8 cellular contexts compared by ENCODE assay signal in genomic region chr1:206557636-206558473, GRCh38. TPM values are rescaled to one million over a fixed set of nuclear protein-coding genes. Genes with fewer than 3 reads are reported as not detected.
A peak's percentile ranks its signal among the peaks of the same experiment; 100 is the strongest.
DNase-seq lines count a peak whose midpoint lies in the region; ATAC-seq and TF ChIP-seq lines count a peak whose summit lies in the region.

No MANE protein-coding gene starts in this region.

- peak overlapping the region; percentile 71 for H2AFZ ChIP-seq in PC-3 (ENCODE audit: low read length)

- H3K27me3 Mint-ChIP-seq in activated CD4-positive, alpha-beta T cell treated with anti-CD3 and anti-CD28 coated beads, Interleukin-2, amount 10 ng/mL, durations not matched to agents 24 days and 14 days, result no peaks in the 10 kb centered on the region

- POLR2A ChIA-PET in PC-3 (lab: Charles Lee; ENCODE audit: unreplicated experiment), result interaction anchor here (0.6 kb wide), 1 partner anchor 21 kb away, joined by 3 read pairs; no protein-coding TSS in a partner anchor

- H3K4me1 Mint-ChIP-seq in activated CD4-positive, alpha-beta T cell treated with anti-CD3 and anti-CD28 coated beads, Interleukin-2, amount 10 ng/mL, durations not matched to agents 24 days and 14 days, result peaks cover 70% of the 10 kb centered on the region

- H3K27ac Mint-ChIP-seq in activated CD4-positive, alpha-beta T cell treated with anti-CD3 and anti-CD28 coated beads, Interleukin-2, amount 10 ng/mL, durations not matched to agents 24 days and 14 days, result peak overlapping the region; percentile 93

- TSS peak; percentile 54 for BruUV-seq in PC-3 (replicated peaks; lab: Mats Ljungman, UMichigan)

- peaks cover 28% of the 10 kb centered on the region for H3K4me1 ChIP-seq in PC-3 (ENCODE audit: insufficient read depth, low read length)
- peaks cover 60% of the 10 kb centered on the region for H3K4me1 ChIP-seq in mucosa of stomach (ENCODE audit: control insufficient read depth, insufficient read depth, low read length)

- peak; percentile 80 for DNase-seq in activated CD4-positive, alpha-beta T cell treated with anti-CD3 and anti-CD28 coated beads, Interleukin-2, amount 10 ng/mL, durations not matched to agents 24 days and 14 days
- DNase-seq in activated CD4-positive, alpha-beta T cell treated with anti-CD3 and anti-CD28 coated beads, Interleukin-2, amount 50 U/mL, for 4 hours, result no peak
- DNase-seq in PC-3 (peak; percentile 61), cerebellar cortex (ENCODE audit: low spot score) (peak; percentile 33)

- CTCF ChIA-PET in PC-3 (lab: Charles Lee), result no interaction called here

- no peaks in the 10 kb centered on the region for H3K9me3 ChIP-seq in PC-3 (ENCODE audit: low read length)
- no peaks in the 10 kb centered on the region for H3K9me3 ChIP-seq in mucosa of stomach (ENCODE audit: control insufficient read depth, low read length)

- H3K27me3 ChIP-seq in PC-3 (ENCODE audit: low read length), result no peaks in the 10 kb centered on the region
- no peaks in the 10 kb centered on the region for H3K27me3 ChIP-seq in mucosa of stomach (ENCODE audit: control insufficient read depth, insufficient read depth, low read length)

- intact Hi-C loops in activated CD4-positive, alpha-beta T cell treated with anti-CD3 and anti-CD28 coated beads, Interleukin-2, amount 10 ng/mL, durations not matched to agents 24 days and 14 days (cut with micrococcal nuclease), result loop anchor here (1.0 to 2.0 kb wide), 3 partner anchors 32 to 83 kb away; no protein-coding TSS in a partner anchor
- intact Hi-C loops in PC-3 (cut with micrococcal nuclease), result loop anchor here (1.0 kb wide), 3 partner anchors 20 to 45 kb away; no protein-coding TSS in a partner anchor

- no peaks in the 10 kb centered on the region for H3K9me3 Mint-ChIP-seq in activated CD4-positive, alpha-beta T cell treated with anti-CD3 and anti-CD28 coated beads, Interleukin-2, amount 10 ng/mL, durations not matched to agents 24 days and 14 days

- ATAC-seq in PC-3, result peak; percentile 37
- no peak for ATAC-seq in HG03457 (IDR thresholded peaks at IDR 0.05; ENCODE audit: unreplicated experiment)
- no peak for ATAC-seq in HG02852 (IDR thresholded peaks at IDR 0.05; ENCODE audit: unreplicated experiment)
- ATAC-seq in GM19351 (IDR thresholded peaks at IDR 0.05; ENCODE audit: unreplicated experiment), result no peak

- no peaks in the 10 kb centered on the region for H3F3A ChIP-seq in PC-3 (ENCODE audit: low read length, unreplicated experiment)

- H3K36me3 ChIP-seq in PC-3 (ENCODE audit: low read depth, low read length) (no peaks in the 10 kb centered on the region), mucosa of stomach (ENCODE audit: control insufficient read depth, insufficient read depth, low read length) (no peaks in the 10 kb centered on the region)

- peak overlapping the region; percentile 78 for H3K4me3 ChIP-seq in PC-3 (ENCODE audit: low read length)
- H3K4me3 ChIP-seq in mucosa of stomach (ENCODE audit: low read length), result peak overlapping the region; percentile 58

- peak overlapping the region; percentile 98 for H3K4me3 Mint-ChIP-seq in activated CD4-positive, alpha-beta T cell treated with anti-CD3 and anti-CD28 coated beads, Interleukin-2, amount 10 ng/mL, durations not matched to agents 24 days and 14 days

- H3K79me2 ChIP-seq in PC-3 (ENCODE audit: low read length), result no peaks in the 10 kb centered on the region

- peak overlapping the region; percentile 87 for H3K4me2 ChIP-seq in PC-3 (ENCODE audit: low read length)

- H3K27ac ChIP-seq in PC-3 (ENCODE audit: low read length), result peak overlapping the region; percentile 3

- TF ChIP-seq CTCF in PC-3 (conservative IDR thresholded peaks at IDR 0.05; ENCODE audit: low read depth, low read length), result no peak

- H3K36me3 Mint-ChIP-seq in activated CD4-positive, alpha-beta T cell treated with anti-CD3 and anti-CD28 coated beads, Interleukin-2, amount 10 ng/mL, durations not matched to agents 24 days and 14 days (ENCODE audit: low read depth), result peaks cover 51% of the 10 kb centered on the region

- H4K20me1 ChIP-seq in PC-3 (ENCODE audit: low read length), result no peaks in the 10 kb centered on the region

- no peaks in the 10 kb centered on the region for H3K9me2 ChIP-seq in PC-3 (replicated peaks; ENCODE audit: low read length)

- H3K9ac ChIP-seq in PC-3 (ENCODE audit: low read length) (peak overlapping the region; percentile 36), mucosa of stomach (ENCODE audit: low read length) (peak overlapping the region; percentile 69)

RNA-seq across cellular contexts. Expression of gene RASSF5, which starts 50.5 kb away (rescaled TPM):
- 193 and 196 TPM in 2 replicates for total RNA-seq in activated CD4-positive, alpha-beta T cell treated with anti-CD3 and anti-CD28 coated beads, Interleukin-2, amount 10 ng/mL, durations not matched to agents 24 days and 14 days
- 15.5 and 16.0 TPM in 2 replicates for total RNA-seq in PC-3 (2014; rRNA removed)

RNA-seq across cellular contexts. Expression of gene EIF2D, which starts 54.4 kb away (rescaled TPM):
- total RNA-seq in activated CD4-positive, alpha-beta T cell treated with anti-CD3 and anti-CD28 coated beads, Interleukin-2, amount 10 ng/mL, durations not matched to agents 24 days and 14 days, result 86.6 and 89.4 TPM in 2 replicates
- 107 and 110 TPM in 2 replicates for total RNA-seq in PC-3 (2014; rRNA removed)

Comparison
In these comparisons a context has a peak if more than half of its experiments do, and no peak if none do; other contexts are left out.
1. DNase-seq: peak in activated CD4-positive, alpha-beta T cell treated with anti-CD3 and anti-CD28 coated beads, Interleukin-2, amount 10 ng/mL, durations not matched to agents 24 days and 14 days (single experiment), PC-3 (single experiment) and cerebellar cortex (single experiment); none in activated CD4-positive, alpha-beta T cell treated with anti-CD3 and anti-CD28 coated beads, Interleukin-2, amount 50 U/mL, for 4 hours (0 of 2).
2. RNA of gene RASSF5, which starts 50.5 kb away (total RNA-seq): 193 to 196 TPM in activated CD4-positive, alpha-beta T cell treated with anti-CD3 and anti-CD28 coated beads, Interleukin-2, amount 10 ng/mL, durations not matched to agents 24 days and 14 days; 15.5 to 16.0 TPM in PC-3; every median in the first group is over 10 times any median in the second.